Comparison of ENCODE assay signal across 25 cellular contexts in the genomic region with DNA sequence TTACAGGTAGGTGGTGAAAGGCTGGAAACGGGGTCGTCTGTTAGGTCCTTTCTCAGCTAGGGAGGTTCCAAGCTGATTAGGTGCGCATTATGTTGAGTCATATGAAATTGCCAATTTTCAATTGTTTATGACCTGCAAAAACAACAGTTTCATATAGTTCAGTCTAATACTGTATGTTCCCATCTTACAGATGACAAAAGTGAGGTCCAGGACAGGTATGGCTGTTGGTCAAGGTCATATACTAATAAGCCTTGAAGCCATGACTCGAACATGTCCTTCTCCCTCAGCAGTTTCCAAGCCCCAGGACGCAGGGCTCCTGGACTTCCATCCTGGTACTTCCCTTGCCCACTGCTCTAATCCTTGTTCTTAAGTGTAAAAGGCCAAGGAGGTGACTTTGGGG. TPM values are rescaled to one million over a fixed set of nuclear protein-coding genes. Genes with fewer than 3 reads are reported as not detected.
A peak's percentile ranks its signal among the peaks of the same experiment; 100 is the strongest.
DNase-seq lines count a peak whose midpoint lies in the region; ATAC-seq, FAIRE-seq and TF ChIP-seq lines count a peak whose summit lies in the region.
"Had no signal": no experiment of that assay in that cellular context is flagged by ENCODE, and none has a peak within 500 bp of the region (broad histone marks: within the 10 kb centered on the region; RNA-seq: fewer than 3 reads in every experiment).

No MANE protein-coding gene starts in this region.

- CTCF ChIA-PET in HepG2 (lab: Yijun Ruan, JAX; ENCODE audit: low intra/inter-chr PET ratio, low total read pairs): no interaction called here

- no peaks in the 10 kb centered on the region for H3K27me3 Mint-ChIP-seq in T-helper 2 cell treated with Interferon-gamma antibody and Interleukin-4, amounts not matched to agents 5 μg/mL and 100 μg/mL, for 36 hours (ENCODE audit: low read depth)
- H3K27me3 Mint-ChIP-seq: B cell; CD4-positive, alpha-beta T cell had no signal

- TF ChIP-seq CTCF in HepG2 (CRISPR knock-in tag; IDR thresholded peaks at IDR 0.05): no peak
- TF ChIP-seq CTCF in right lobe of liver (IDR thresholded peaks at IDR 0.05): no peak

- WGBS in HepG2 (ENCODE audit: low lambda C conversion rate): 99% methylated on average over 5 of the region's 5 CpGs
- WGBS in right lobe of liver (ENCODE audit: insufficient coverage, low coverage, low lambda C conversion rate, missing lambda C conversion rate): 100% methylated on average over 5 of the region's 5 CpGs

- no peak overlapping the region for H3K4me3 Mint-ChIP-seq in T-helper 2 cell treated with Interferon-gamma antibody and Interleukin-4, amounts not matched to agents 5 μg/mL and 100 μg/mL, for 36 hours
- H3K4me3 Mint-ChIP-seq: B cell; CD4-positive, alpha-beta T cell; CD8-positive, alpha-beta memory T cell; H9 had no signal

- peaks cover 6% of the 10 kb centered on the region; the same call in 1 of the 2 replicates for H3K4me1 ChIP-seq in HepG2 (ENCODE audit: insufficient read depth, low read length)
- H3K4me1 ChIP-seq in right lobe of liver: no peaks in the 10 kb centered on the region
- H3K4me1 ChIP-seq in subcutaneous abdominal adipose tissue (ENCODE audit: control insufficient read depth in 5 of 5, insufficient read depth in 5 of 5, low read length in 5 of 5): peaks cover 4 to 29% (median 22%) of the 10 kb centered on the region in 5 donors

- H3K27ac ChIP-seq in HepG2 (ENCODE audit: extremely low read length, insufficient read depth, low read length) (no peak overlapping the region), right lobe of liver (no peak overlapping the region), cingulate gyrus (ENCODE audit: low read depth, low read length) (peak overlapping the region; percentile 60), subcutaneous abdominal adipose tissue (ENCODE audit: low read depth, low read length) (peak overlapping the region; percentile 28)
- H3K27ac ChIP-seq: 22Rv1, BLaER1, C4-2B, GM23248 had no signal

- H3K27ac Mint-ChIP-seq in T-helper 2 cell treated with Interferon-gamma antibody and Interleukin-4, amounts not matched to agents 5 μg/mL and 100 μg/mL, for 36 hours: no peak overlapping the region
- H3K27ac Mint-ChIP-seq: B cell; CD4-positive, alpha-beta T cell; H9 had no signal

- intact Hi-C loops in HepG2 (cut with micrococcal nuclease; ENCODE audit: unreplicated experiment) (no loop called here), right lobe of liver (cut with DNase I) (no loop called here)

- TF ChIP-seq RAD21 in HepG2 (CRISPR knock-in tag; IDR thresholded peaks at IDR 0.05): no peak

- POLR2A ChIA-PET in HepG2 (lab: Yijun Ruan, JAX): no interaction called here

- H3K27me3 ChIP-seq in HepG2 (ENCODE audit: control insufficient read depth in 1 of 2, insufficient read depth in 2 of 2, low read length in 2 of 2): no peaks in the 10 kb centered on the region
- no peaks in the 10 kb centered on the region for H3K27me3 ChIP-seq in right lobe of liver
- no peaks in the 10 kb centered on the region for H3K27me3 ChIP-seq in subcutaneous abdominal adipose tissue (ENCODE audit: control insufficient read depth in 5 of 5, insufficient read depth in 4 of 5, low read length in 5 of 5)
- H3K27me3 ChIP-seq: BLaER1 had no signal

- H3K36me3 ChIP-seq in HepG2 (replicated peaks in 1 of 2; ENCODE audit: control insufficient read depth in 1 of 2, insufficient read depth in 2 of 2, low read length in 2 of 2): peaks cover 28 to 74% of the 10 kb centered on the region in 2 experiments
- peaks cover 0 to 19% (median 5%) of the 10 kb centered on the region in 4 donors for H3K36me3 ChIP-seq in right lobe of liver
- H3K36me3 ChIP-seq in subcutaneous abdominal adipose tissue (ENCODE audit: control insufficient read depth in 5 of 5, insufficient read depth in 5 of 5, low read length in 5 of 5): peaks cover 5 to 74% (median 62%) of the 10 kb centered on the region in 5 donors

- FAIRE-seq in HepG2 (lab: Jason Lieb, UNC): peak; percentile 34
- no peak for FAIRE-seq in H54 (lab: Jason Lieb, UNC)
- FAIRE-seq: A204.1, D721Med, GM12878, GM19239, H1 had no signal

- H3K4me3 ChIP-seq in HepG2 (replicated peaks in 1 of 3; ENCODE audit: insufficient read depth in 1 of 3, low read depth in 2 of 3, low read length in 3 of 3) (no peak overlapping the region), right lobe of liver (no peak overlapping the region), subcutaneous abdominal adipose tissue (ENCODE audit: low read depth in 1 of 5, low read length in 5 of 5) (no peak overlapping the region)
- H3K4me3 ChIP-seq: BLaER1, GM12878, GM23248 had no signal

- H3K79me2 ChIP-seq in HepG2 (ENCODE audit: insufficient read depth, low read length): no peaks in the 10 kb centered on the region

- TF ChIP-seq POLR2A in HepG2 (IDR thresholded peaks at IDR 0.05; ENCODE audit: insufficient read depth in 1 of 2, low read depth in 2 of 2, low read length in 2 of 2) (no peak), right lobe of liver (IDR thresholded peaks at IDR 0.05) (no peak), H54 (IDR thresholded peaks at IDR 0.05; ENCODE audit: low read depth, low read length) (no peak)

- H3K9me3 ChIP-seq in HepG2 (ENCODE audit: low read length) (no peaks in the 10 kb centered on the region), right lobe of liver (no peaks in the 10 kb centered on the region), subcutaneous abdominal adipose tissue (ENCODE audit: control insufficient read depth in 5 of 5, low read length in 5 of 5) (no peaks in the 10 kb centered on the region)
- H3K9me3 ChIP-seq: BLaER1 had no signal

- H3K9ac ChIP-seq in HepG2 (ENCODE audit: insufficient read depth, low read depth, low read length): no peak overlapping the region
- no peak overlapping the region for H3K9ac ChIP-seq in subcutaneous abdominal adipose tissue (ENCODE audit: low read length in 5 of 5)
- H3K9ac ChIP-seq: BLaER1, GM23248 had no signal

- in situ Hi-C loops in HepG2 (cut with HindIII; ENCODE audit: extremely low pct_ligation_motif_present, low pct_unique_long_range_greater_than_20kb): no loop called here

- DNase-seq in HepG2 (ENCODE audit: low spot score) (no peak), right lobe of liver (no peak), H54 (ENCODE audit: insufficient read length, low spot score) (no peak), kidney tubule cell (ENCODE audit: low spot score) (no peak)
- no peak for DNase-seq in T-helper 2 cell treated with Interferon-gamma antibody and Interleukin-4, amounts not matched to agents 5 μg/mL and 100 μg/mL, for 36 hours (ENCODE audit: low spot score)
- DNase-seq: CD4-positive, alpha-beta T cell; CD8-positive, alpha-beta memory T cell; DMS 273 treated with DMSO at 0.1 percent for 48 hours; DMS79; EL; GDM1; GM23248; H9 had no signal

- no TSS peak for BruUV-seq in HepG2 (replicated peaks; lab: Mats Ljungman, UMichigan)

- ATAC-seq in HepG2 (no peak), right lobe of liver (no peak)
- ATAC-seq: GM12878, HCT116 had no signal

- H3K4me2 ChIP-seq in HepG2 (ENCODE audit: low read depth, low read length): no peak overlapping the region
- H3K4me2 ChIP-seq: BLaER1 had no signal

- no peaks in the 10 kb centered on the region for H3K4me1 Mint-ChIP-seq in T-helper 2 cell treated with Interferon-gamma antibody and Interleukin-4, amounts not matched to agents 5 μg/mL and 100 μg/mL, for 36 hours (ENCODE audit: low read depth)

- H2AFZ ChIP-seq in HepG2 (ENCODE audit: low read length): no peak overlapping the region
- H2AFZ ChIP-seq: GM23248 had no signal

- peaks cover 45% of the 10 kb centered on the region for H3K36me3 Mint-ChIP-seq in T-helper 2 cell treated with Interferon-gamma antibody and Interleukin-4, amounts not matched to agents 5 μg/mL and 100 μg/mL, for 36 hours (ENCODE audit: low read depth)

- H3K9me3 Mint-ChIP-seq in T-helper 2 cell treated with Interferon-gamma antibody and Interleukin-4, amounts not matched to agents 5 μg/mL and 100 μg/mL, for 36 hours: no peaks in the 10 kb centered on the region
- H3K9me3 Mint-ChIP-seq: CD4-positive, alpha-beta T cell; CD8-positive, alpha-beta memory T cell; H9 had no signal

- TF ChIP-seq EP300 in HepG2 (IDR thresholded peaks at IDR 0.05; ENCODE audit: low read depth in 2 of 2, low read length in 2 of 2): no peak
- no peak for TF ChIP-seq EP300 in HepG2 (CRISPR knock-in tag; IDR thresholded peaks at IDR 0.05; ENCODE audit: borderline replicate concordance)

- H4K20me1 ChIP-seq in HepG2 (ENCODE audit: insufficient read depth, low read length): no peaks in the 10 kb centered on the region

TF ChIP-seq in HepG2, 621 proteins besides CTCF, POLR2A, EP300 and RAD21:
- TF ChIP-seq ZNF629 (CRISPR knock-in tag; conservative IDR thresholded peaks at IDR 0.05) (peak; percentile 82), SRSF1 (optimal IDR thresholded peaks at IDR 0.05; ENCODE audit: low read depth, low read length) (no peak), SP4 (CRISPR knock-in tag; IDR thresholded peaks at IDR 0.05) (no peak)

RNA-seq across cellular contexts. Expression of a gene that starts 56.3 kb away (rescaled TPM):
- total RNA-seq in HepG2 (2016; rRNA removed; fragmentation: Illumina TruSeq; extraction: Trizol) (21.0 and 24.0 TPM in 2 replicates), right lobe of liver (10 to 100 TPM in 2 of 6 experiments, 1 to 10 TPM in 4; 7.6 to 15.5 (median 9.8) TPM)
- 8.3 and 8.9 TPM in 2 replicates for total RNA-seq in HepG2 (2016; cell fraction: cytosol; rRNA removed; fragmentation: Illumina TruSeq; extraction: Trizol; ENCODE audit: low read depth)
- 17.8 and 24.5 TPM in 2 replicates for total RNA-seq in HepG2 (2016; cell fraction: insoluble cytoplasmic fraction; rRNA removed; fragmentation: Illumina TruSeq; extraction: Trizol)
- total RNA-seq in HepG2 (2016; cell fraction: membrane; rRNA removed; fragmentation: Illumina TruSeq; extraction: Trizol): 18.3 and 18.8 TPM in 2 replicates
- total RNA-seq in HepG2 (2016; cell fraction: nucleus; rRNA removed; fragmentation: Illumina TruSeq; extraction: Trizol): 28.5 and 28.8 TPM in 2 replicates
- polyA plus RNA-seq in HepG2 (2011; rRNA removed): 23.7 and 25.2 TPM in 2 replicates
- polyA plus RNA-seq in HepG2 (2011; cell fraction: cytosol; rRNA removed): 16.5 and 24.2 TPM in 2 replicates
- 65.7 and 80.5 TPM in 2 replicates for polyA plus RNA-seq in HepG2 (2011; cell fraction: nucleus; rRNA removed)
- 20.4 and 24.1 TPM in 2 replicates for polyA plus RNA-seq in HepG2 (2012)
- polyA plus RNA-seq in HepG2 (2016; cell fraction: cytosol; fragmentation: Illumina TruSeq; extraction: Trizol; ENCODE audit: low read depth): 5.7 and 5.8 TPM in 2 replicates
- 19.1 and 24.2 TPM in 2 replicates for polyA plus RNA-seq in HepG2 (2016; cell fraction: insoluble cytoplasmic fraction; fragmentation: Illumina TruSeq; extraction: Trizol; ENCODE audit: low read depth)
- polyA plus RNA-seq in HepG2 (2016; cell fraction: membrane; fragmentation: Illumina TruSeq; extraction: Trizol; ENCODE audit: low read depth): 11.6 and 14.8 TPM in 2 replicates
- polyA plus RNA-seq in HepG2 (2016; cell fraction: nucleus; fragmentation: Illumina TruSeq; extraction: Trizol; ENCODE audit: insufficient read depth, low read depth): 29.2 and 31.6 TPM in 2 replicates
- polyA minus RNA-seq in HepG2 (2011; rRNA and poly(A)+ RNA removed; ENCODE audit: low replicate concordance): 25.8 and 60.0 TPM in 2 replicates
- 12.9 and 13.4 TPM in 2 replicates for polyA minus RNA-seq in HepG2 (2011; cell fraction: cytosol; rRNA and poly(A)+ RNA removed)
- 37.9 and 48.2 TPM in 2 replicates for polyA minus RNA-seq in HepG2 (2011; cell fraction: nucleus; rRNA and poly(A)+ RNA removed)

Comparison
In these comparisons a context has a peak if more than half of its experiments do, and no peak if none do; other contexts are left out.
1. H3K27ac ChIP-seq: peak in cingulate gyrus (single experiment) and subcutaneous abdominal adipose tissue (single experiment); none in HepG2 (single experiment) and right lobe of liver (0 of 3).